22 cellular contexts compared by ENCODE assay signal in genomic region chr6:147179809-147180208, GRCh38. TPM values are rescaled to one million over a fixed set of nuclear protein-coding genes. Genes with fewer than 3 reads are reported as not detected.
DNase-seq lines count a peak whose midpoint lies in the region; ATAC-seq and TF ChIP-seq lines count a peak whose summit lies in the region.
"Had no signal": no experiment of that assay in that cellular context is flagged by ENCODE, and none has a peak within 500 bp of the region (broad histone marks: within the 10 kb centered on the region; RNA-seq: fewer than 3 reads in every experiment).

No MANE protein-coding gene starts in this region.

- no peak for TF ChIP-seq POLR2A in body of pancreas (IDR thresholded peaks at IDR 0.05)
- no peak for TF ChIP-seq POLR2A in Peyer's patch (IDR thresholded peaks at IDR 0.05)

- DNase-seq in LNCaP clone FGC (ENCODE audit: low read depth) (peak; percentile 82), Panc1 (ENCODE audit: low read depth, low spot score) (no peak), body of pancreas (no peak), Peyer's patch (no peak)
- DNase-seq: 8988T; ACHN; AML-193; BE2C; CD4-positive, alpha-beta T cell; CD8-positive, alpha-beta memory T cell; DMS 273 treated with DMSO at 0.1 percent for 48 hours; DMS79; GF-D8; HFFc6 had no signal

- no TSS peak for BruUV-seq in Panc1 (replicated peaks; lab: Mats Ljungman, UMichigan)

- H3K36me3 ChIP-seq in Panc1 (ENCODE audit: control insufficient read depth, insufficient read depth, low read length): no peaks in the 10 kb centered on the region
- H3K36me3 ChIP-seq in body of pancreas (replicated peaks in 1 of 2; ENCODE audit: insufficient read depth in 1 of 2, low read depth in 2 of 2): no peaks in the 10 kb centered on the region
- no peaks in the 10 kb centered on the region for H3K36me3 ChIP-seq in Peyer's patch
- H3K36me3 ChIP-seq: BE2C; BLaER1 treated with 17β-estradiol and CSF1 and Interleukin-3, amounts not matched to agents 10 nM and 100 nM; HAP-1 had no signal

- TF ChIP-seq CTCF in 22Rv1 (IDR thresholded peaks at IDR 0.05): no peak
- no peak for TF ChIP-seq CTCF in LNCaP clone FGC (IDR thresholded peaks at IDR 0.05; ENCODE audit: control insufficient read depth, extremely low read depth, insufficient read depth)
- TF ChIP-seq CTCF in Panc1 (IDR thresholded peaks at IDR 0.05): no peak
- TF ChIP-seq CTCF in body of pancreas (IDR thresholded peaks at IDR 0.05): no peak
- TF ChIP-seq CTCF in Peyer's patch (IDR thresholded peaks at IDR 0.05): no peak

- CTCF ChIA-PET in Panc1 (lab: Charles Lee): no interaction called here

- H3K4me1 ChIP-seq in Panc1 (ENCODE audit: control insufficient read depth, insufficient read depth, low read length) (peaks cover 6% of the 10 kb centered on the region; the same call in 1 of the 2 replicates), body of pancreas (peaks cover 43% of the 10 kb centered on the region), Peyer's patch (no peaks in the 10 kb centered on the region)
- H3K4me1 ChIP-seq: A549; BLaER1 treated with 17β-estradiol and CSF1 and Interleukin-3, amounts not matched to agents 10 nM and 100 nM; HAP-1 had no signal

- H3K9me3 ChIP-seq in Panc1 (ENCODE audit: control insufficient read depth, insufficient read depth, low read depth, low read length) (no peaks in the 10 kb centered on the region), body of pancreas (no peaks in the 10 kb centered on the region), Peyer's patch (no peaks in the 10 kb centered on the region)
- H3K9me3 ChIP-seq: A549; BLaER1 treated with 17β-estradiol and CSF1 and Interleukin-3, amounts not matched to agents 10 nM and 100 nM; HAP-1 had no signal

- in situ Hi-C loops in Panc1 (cut with HindIII; ENCODE audit: low pct_unique_long_range_greater_than_20kb, low sequenced_read_pairs): no loop called here

- POLR2A ChIA-PET in Panc1 (lab: Charles Lee): no interaction called here

- 10 to 15% methylated on average over 3 of the region's 3 CpGs for WGBS in body of pancreas, 2 donors

- ATAC-seq in Panc1: peak; percentile 78; the same call in 1 of the 2 replicates
- ATAC-seq in body of pancreas: peak; percentile 65
- ATAC-seq in GM18520 (IDR thresholded peaks at IDR 0.05; ENCODE audit: unreplicated experiment): no peak
- ATAC-seq in GM21528 (IDR thresholded peaks at IDR 0.05; ENCODE audit: low FRiP score, unreplicated experiment): no peak
- ATAC-seq in HG02759 (IDR thresholded peaks at IDR 0.05; ENCODE audit: unreplicated experiment): no peak
- ATAC-seq: A549, GM23338 had no signal

- H3K4me3 ChIP-seq in LNCaP clone FGC (ENCODE audit: low read depth, low read length) (no peak overlapping the region), Panc1 (ENCODE audit: low read depth in 2 of 2, low read length in 2 of 2) (no peak overlapping the region), body of pancreas (no peak overlapping the region), Peyer's patch (no peak overlapping the region)
- H3K4me3 ChIP-seq: A549; BLaER1 treated with 17β-estradiol and CSF1 and Interleukin-3, amounts not matched to agents 10 nM and 100 nM; GM23338; HAP-1 had no signal

- H3K27ac ChIP-seq in 22Rv1: peak overlapping the region; percentile 59
- H3K27ac ChIP-seq in Panc1 (ENCODE audit: low read length): no peak overlapping the region; the same call in 1 of the 2 replicates
- peak overlapping the region in 2 of 4 donors; percentile 30 to 45 for H3K27ac ChIP-seq in body of pancreas
- H3K27ac ChIP-seq in Peyer's patch: no peak overlapping the region
- H3K27ac ChIP-seq: A549; BLaER1 treated with 17β-estradiol and CSF1 and Interleukin-3, amounts not matched to agents 10 nM and 100 nM had no signal

- H3K27me3 ChIP-seq in Panc1 (ENCODE audit: control insufficient read depth, insufficient read depth, low read length) (no peaks in the 10 kb centered on the region), body of pancreas (no peaks in the 10 kb centered on the region), Peyer's patch (no peaks in the 10 kb centered on the region)
- H3K27me3 ChIP-seq: BE2C; BLaER1 treated with 17β-estradiol and CSF1 and Interleukin-3, amounts not matched to agents 10 nM and 100 nM had no signal

- intact Hi-C loops in Panc1 (cut with micrococcal nuclease; ENCODE audit: unreplicated experiment) (no loop called here), body of pancreas (cut with DNase I) (no loop called here)

RNA-seq across cellular contexts. Expression of gene STXBP5, which starts 24.4 kb away (rescaled TPM):
- total RNA-seq in Panc1 (2021; ENCODE audit: unreplicated experiment) (77.8 TPM), body of pancreas (10 to 100 TPM; 25.9 to 30.3 TPM), Peyer's patch (100 to 1,000 TPM in 1 of 4 donors, 10 to 100 TPM in 3; 78.4 to 115 (median 90.7) TPM)
- 32.4 TPM for polyA plus RNA-seq in Panc1 (2012; ENCODE audit: insufficient read length)

Comparison
In these comparisons a context has a peak if more than half of its experiments do, and no peak if none do; other contexts are left out.
1. ATAC-seq: peak in Panc1 (single experiment) and body of pancreas (single experiment); none in GM18520 (single experiment), GM21528 (single experiment) and HG02759 (single experiment).